13 cellular contexts compared by ENCODE assay signal in the genomic region with DNA sequence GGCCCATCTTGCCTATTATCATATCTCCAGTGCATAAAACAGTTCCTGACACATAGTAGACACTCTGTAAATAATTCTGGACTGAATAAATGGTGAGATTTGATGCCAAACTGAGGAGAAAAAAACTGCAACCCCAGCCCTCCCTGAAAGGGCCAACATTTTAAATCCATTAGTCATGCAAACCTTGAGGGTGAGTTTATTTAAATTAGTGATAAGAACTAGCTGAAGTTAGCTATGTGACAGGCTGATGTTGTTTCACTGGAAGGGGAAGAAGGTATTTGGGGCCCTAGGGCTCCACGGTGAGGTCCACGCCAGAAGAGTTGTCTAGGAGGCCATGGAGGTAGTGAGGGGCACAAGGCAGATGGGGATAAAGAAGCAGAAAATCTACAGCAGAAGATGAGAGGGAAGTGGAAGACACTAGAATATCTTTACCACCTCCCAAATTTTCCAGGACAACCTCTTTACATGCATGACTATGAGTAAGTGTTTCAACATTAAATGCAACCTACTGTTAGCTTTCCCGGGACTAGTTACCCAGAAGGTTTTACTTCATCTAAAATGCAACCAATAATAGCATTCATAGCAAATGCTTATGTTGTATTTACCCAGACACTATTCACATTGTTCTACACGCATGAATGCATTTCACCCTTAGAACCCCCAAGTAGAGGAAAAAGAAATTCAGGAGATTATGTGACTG.
DNase-seq lines count a peak whose midpoint lies in the region; ATAC-seq, FAIRE-seq and TF ChIP-seq lines count a peak whose summit lies in the region.
"Had no signal": no experiment of that assay in that cellular context is flagged by ENCODE, and none has a peak within 500 bp of the region (broad histone marks: within the 10 kb centered on the region; RNA-seq: fewer than 3 reads in every experiment).

No MANE protein-coding gene starts in this region.

- H3K36me3 ChIP-seq in PC-3 (ENCODE audit: low read depth, low read length), result no peaks in the 10 kb centered on the region
- H3K36me3 ChIP-seq in endothelial cell of umbilical vein (ENCODE audit: control insufficient read depth in 2 of 2, extremely low read depth in 1 of 2, insufficient read depth in 2 of 2, low read length in 2 of 2), result no peaks in the 10 kb centered on the region
- H3K36me3 ChIP-seq in mucosa of descending colon (ENCODE audit: low read depth), result no peaks in the 10 kb centered on the region
- no peaks in the 10 kb centered on the region for H3K36me3 ChIP-seq in MM.1S (replicated peaks; ENCODE audit: insufficient read depth, low read length)
- H3K36me3 ChIP-seq: neutrophil, SJCRH30 had no signal

- peak overlapping the region; percentile 92 for H3K27ac ChIP-seq in PC-3 (ENCODE audit: low read length)
- no peak overlapping the region for H3K27ac ChIP-seq in endothelial cell of umbilical vein (ENCODE audit: insufficient read depth, low read depth, low read length)
- no peak overlapping the region for H3K27ac ChIP-seq in MM.1S (ENCODE audit: low read length)
- H3K27ac ChIP-seq: neutrophil, SJCRH30 had no signal

- H4K20me1 ChIP-seq in PC-3 (ENCODE audit: low read length), result no peaks in the 10 kb centered on the region
- no peaks in the 10 kb centered on the region for H4K20me1 ChIP-seq in endothelial cell of umbilical vein (replicated peaks; ENCODE audit: control insufficient read depth, extremely low read depth, insufficient read depth, low read length)
- H4K20me1 ChIP-seq in MM.1S (ENCODE audit: insufficient read depth, low read length), result no peaks in the 10 kb centered on the region

- peak overlapping the region; percentile 62 for H3K9ac ChIP-seq in PC-3 (ENCODE audit: low read length)
- H3K9ac ChIP-seq in endothelial cell of umbilical vein (replicated peaks; ENCODE audit: extremely low read depth, insufficient read depth, low read length), result no peak overlapping the region
- H3K9ac ChIP-seq in MM.1S (ENCODE audit: low read length), result no peak overlapping the region

- peak overlapping the region; percentile 43 for H3K27ac Mint-ChIP-seq in osteocyte (ENCODE audit: unreplicated experiment)
- H3K27ac Mint-ChIP-seq: stimulated activated naive CD8-positive, alpha-beta T cell treated with anti-CD3 and anti-CD28 coated beads, Interleukin-15, Interleukin-2, amounts not matched to agents 100 ng/mL and 50 ng/mL, for 24 hours had no signal

- BruUV-seq in PC-3 (replicated peaks; lab: Mats Ljungman, UMichigan) (TSS peak; percentile 71), endothelial cell of umbilical vein (replicated peaks; lab: Mats Ljungman, UMichigan) (no TSS peak)

- H3K4me1 ChIP-seq in PC-3 (ENCODE audit: insufficient read depth, low read length) (peaks cover 55% of the 10 kb centered on the region), endothelial cell of umbilical vein (ENCODE audit: control insufficient read depth, extremely low read depth, insufficient read depth, low read length) (no peaks in the 10 kb centered on the region), mucosa of descending colon (ENCODE audit: low read depth) (peaks cover 3% of the 10 kb centered on the region), MM.1S (ENCODE audit: low read length) (no peaks in the 10 kb centered on the region)

- no peak for TF ChIP-seq POLR2A in endothelial cell of umbilical vein (IDR thresholded peaks at IDR 0.05; ENCODE audit: low read depth, low read length)

- DNase-seq in Daoy (ENCODE audit: low read depth) (peak; percentile 72), PC-3 (peak; percentile 84), endothelial cell of umbilical vein (ENCODE audit: low read depth, low spot score) (peak; percentile 20), osteocyte (ENCODE audit: extremely low spot score, unreplicated experiment) (no peak), T1000 (lab: John Stamatoyannopoulos, UW) (no peak), mucosa of descending colon (no peak), MM.1S (no peak), NCI-H1694 (lab: John Stamatoyannopoulos, UW) (no peak)
- DNase-seq: activated T-cell treated with anti-CD3 and anti-CD28 coated beads, Interleukin-2, amount 50 U/mL, for 48 hours; NCI-H510A treated with DMSO at 0.1 percent for 48 hours; SJCRH30 had no signal

- no peaks in the 10 kb centered on the region for H3K9me3 Mint-ChIP-seq in osteocyte (ENCODE audit: unreplicated experiment)
- H3K9me3 Mint-ChIP-seq: stimulated activated naive CD8-positive, alpha-beta T cell treated with anti-CD3 and anti-CD28 coated beads, Interleukin-15, Interleukin-2, amounts not matched to agents 100 ng/mL and 50 ng/mL, for 24 hours had no signal

- H3K79me2 ChIP-seq in PC-3 (ENCODE audit: low read length) (no peaks in the 10 kb centered on the region), endothelial cell of umbilical vein (ENCODE audit: control insufficient read depth, insufficient read depth, low read length) (no peaks in the 10 kb centered on the region), MM.1S (ENCODE audit: low read length) (no peaks in the 10 kb centered on the region)

- no peak overlapping the region for H3K4me3 Mint-ChIP-seq in osteocyte (ENCODE audit: unreplicated experiment)
- H3K4me3 Mint-ChIP-seq: stimulated activated naive CD8-positive, alpha-beta T cell treated with anti-CD3 and anti-CD28 coated beads, Interleukin-15, Interleukin-2, amounts not matched to agents 100 ng/mL and 50 ng/mL, for 24 hours had no signal

- H3K9me2 ChIP-seq in PC-3 (replicated peaks; ENCODE audit: low read length), result no peaks in the 10 kb centered on the region
- no peaks in the 10 kb centered on the region for H3K9me2 ChIP-seq in MM.1S (replicated peaks; ENCODE audit: insufficient read depth, low read length)

- POLR2A ChIA-PET in PC-3 (lab: Charles Lee; ENCODE audit: unreplicated experiment) (no interaction called here), endothelial cell of umbilical vein (lab: Charles Lee) (no interaction called here)

- H3K36me3 Mint-ChIP-seq in osteocyte (ENCODE audit: unreplicated experiment), result no peaks in the 10 kb centered on the region

- peaks cover 20% of the 10 kb centered on the region for H3K4me1 Mint-ChIP-seq in osteocyte (ENCODE audit: unreplicated experiment)

- peak; percentile 12 for FAIRE-seq in endothelial cell of umbilical vein (lab: Jason Lieb, UNC)

- dilution Hi-C loops in endothelial cell of umbilical vein (cut with MboI; ENCODE audit: extremely low pct_ligation_motif_present, low sequenced_read_pairs), result no loop called here

- peak overlapping the region; percentile 70 for H3K4me2 ChIP-seq in PC-3 (ENCODE audit: low read length)
- no peak overlapping the region for H3K4me2 ChIP-seq in endothelial cell of umbilical vein (ENCODE audit: insufficient read depth, low read length)
- H3K4me2 ChIP-seq in MM.1S (ENCODE audit: low read depth, low read length), result no peak overlapping the region

- peak; percentile 71 for ATAC-seq in PC-3
- no peak for ATAC-seq in mucosa of descending colon

- H3K27me3 ChIP-seq in PC-3 (ENCODE audit: low read length), result no peaks in the 10 kb centered on the region
- H3K27me3 ChIP-seq in endothelial cell of umbilical vein (ENCODE audit: control insufficient read depth in 2 of 2, insufficient read depth in 2 of 2, low read length in 2 of 2), result no peaks in the 10 kb centered on the region
- H3K27me3 ChIP-seq in MM.1S (replicated peaks; ENCODE audit: insufficient read depth, low read length), result no peaks in the 10 kb centered on the region
- H3K27me3 ChIP-seq: SJCRH30 had no signal

- intact Hi-C loops in PC-3 (cut with micrococcal nuclease), result loop anchor here (2.0 to 10.0 kb wide), 3 partner anchors 75 to 201 kb away; no protein-coding TSS in a partner anchor
- intact Hi-C loops in endothelial cell of umbilical vein (cut with micrococcal nuclease), result no loop called here
- intact Hi-C loops in mucosa of descending colon (cut with DNase I, micrococcal nuclease), result no loop called here

- CTCF ChIA-PET in PC-3 (lab: Charles Lee) (interaction anchor here (0.5 to 1.7 kb wide), 3 partner anchors 14 to 442 kb away, joined by 4 to 7 read pairs (median 4); no protein-coding TSS in a partner anchor), endothelial cell of umbilical vein (lab: Charles Lee) (no interaction called here)

- H3K27me3 Mint-ChIP-seq in osteocyte (ENCODE audit: unreplicated experiment), result no peaks in the 10 kb centered on the region
- H3K27me3 Mint-ChIP-seq: stimulated activated naive CD8-positive, alpha-beta T cell treated with anti-CD3 and anti-CD28 coated beads, Interleukin-15, Interleukin-2, amounts not matched to agents 100 ng/mL and 50 ng/mL, for 24 hours had no signal

- peaks cover 3% of the 10 kb centered on the region for H3F3A ChIP-seq in PC-3 (ENCODE audit: low read length, unreplicated experiment)
- H3F3A ChIP-seq in MM.1S (ENCODE audit: insufficient read depth, low read length), result no peaks in the 10 kb centered on the region

- H3K9me1 ChIP-seq in endothelial cell of umbilical vein (replicated peaks; ENCODE audit: control insufficient read depth, extremely low read depth, insufficient read depth, low read length), result no peaks in the 10 kb centered on the region

- H3K9me3 ChIP-seq in PC-3 (ENCODE audit: low read length) (no peaks in the 10 kb centered on the region), endothelial cell of umbilical vein (replicated peaks; ENCODE audit: control insufficient read depth, insufficient read depth, low read length) (no peaks in the 10 kb centered on the region), mucosa of descending colon (peaks cover 3% of the 10 kb centered on the region), MM.1S (replicated peaks; ENCODE audit: insufficient read depth, low read length) (no peaks in the 10 kb centered on the region)
- H3K9me3 ChIP-seq: neutrophil, SJCRH30 had no signal

- H2AFZ ChIP-seq in PC-3 (ENCODE audit: low read length) (no peak overlapping the region), endothelial cell of umbilical vein (ENCODE audit: low read depth, low read length) (no peak overlapping the region), MM.1S (ENCODE audit: low read length) (no peak overlapping the region)

- no peak for TF ChIP-seq CTCF in PC-3 (conservative IDR thresholded peaks at IDR 0.05; ENCODE audit: low read depth, low read length)
- TF ChIP-seq CTCF in endothelial cell of umbilical vein (IDR thresholded peaks at IDR 0.05; ENCODE audit: extremely low read depth in 1 of 2, insufficient read depth in 1 of 2, low read depth in 1 of 2, low read length in 2 of 2), result no peak
- no peak for TF ChIP-seq CTCF in osteocyte (IDR thresholded peaks at IDR 0.05)
- TF ChIP-seq CTCF in mucosa of descending colon (IDR thresholded peaks at IDR 0.05), result no peak
- TF ChIP-seq CTCF in MM.1S (IDR thresholded peaks at IDR 0.05; ENCODE audit: low read length), result no peak

- peak overlapping the region; percentile 30; the same call in 1 of the 2 replicates for H3K4me3 ChIP-seq in PC-3 (ENCODE audit: low read length)
- no peak overlapping the region for H3K4me3 ChIP-seq in endothelial cell of umbilical vein (replicated peaks in 1 of 3; ENCODE audit: insufficient read depth in 1 of 3, low read depth in 1 of 3, low read length in 3 of 3)
- H3K4me3 ChIP-seq in mucosa of descending colon, result no peak overlapping the region
- H3K4me3 ChIP-seq in MM.1S (ENCODE audit: low read length), result no peak overlapping the region
- H3K4me3 ChIP-seq: SJCRH30 had no signal

TF ChIP-seq in endothelial cell of umbilical vein, 7 proteins besides CTCF, POLR2A, EP300 and RAD21 (continues in another document):
- TF ChIP-seq POLR2AphosphoS5 (IDR thresholded peaks at IDR 0.05; ENCODE audit: insufficient read depth, low read depth, low read length), result no peak

Comparison
In these comparisons a context has a peak if more than half of its experiments do, and no peak if none do; other contexts are left out.
1. DNase-seq: peak in Daoy (single experiment), PC-3 (single experiment) and endothelial cell of umbilical vein (single experiment); none in osteocyte (single experiment), T1000 (single experiment), mucosa of descending colon (0 of 3), MM.1S (single experiment) and NCI-H1694 (single experiment).